ENCODE assay signal across 21 cellular contexts in the genomic region with DNA sequence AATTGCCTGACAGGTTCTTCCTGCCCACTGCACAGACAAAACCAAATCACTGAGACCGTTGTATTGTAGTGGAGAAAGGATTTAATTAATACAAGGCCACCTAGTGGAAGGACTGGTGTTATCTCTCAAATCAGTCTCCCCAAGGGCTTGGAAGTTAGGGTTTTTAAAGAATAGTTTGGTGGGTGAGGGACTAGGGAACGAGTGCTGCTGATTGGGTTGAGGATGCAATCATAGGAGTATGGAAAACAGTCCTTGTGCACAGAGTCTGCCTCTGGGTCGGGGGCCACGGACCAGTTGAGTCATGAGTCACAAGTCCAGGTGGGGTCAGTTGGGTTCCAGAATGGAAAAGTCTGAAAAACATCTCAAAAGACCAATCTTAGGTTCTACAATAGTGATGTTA.
DNase-seq lines count a peak whose midpoint lies in the region; ATAC-seq and TF ChIP-seq lines count a peak whose summit lies in the region.
"Had no signal": no experiment of that assay in that cellular context is flagged by ENCODE, and none has a peak within 500 bp of the region (broad histone marks: within the 10 kb centered on the region; RNA-seq: fewer than 3 reads in every experiment).

No MANE protein-coding gene starts in this region.

- BruUV-seq in OCI-LY7 (replicated peaks; lab: Mats Ljungman, UMichigan) = no TSS peak

- no peaks in the 10 kb centered on the region for H3K4me1 ChIP-seq in OCI-LY7 (ENCODE audit: insufficient read depth, low read length, poor library complexity, severe bottlenecking)
- H3K4me1 ChIP-seq: HAP-1 had no signal

- intact Hi-C loops in OCI-LY7 (cut with micrococcal nuclease; ENCODE audit: unreplicated experiment) = no loop called here

- ATAC-seq in HG02870 (IDR thresholded peaks at IDR 0.05; ENCODE audit: unreplicated experiment) = no peak
- ATAC-seq: CD8-positive, alpha-beta T cell had no signal

- H3K9me2 ChIP-seq in OCI-LY7 (ENCODE audit: insufficient read depth, low read length) = no peaks in the 10 kb centered on the region

- no peak overlapping the region for H2AFZ ChIP-seq in OCI-LY7 (ENCODE audit: low read length)

- no peak overlapping the region for H3K4me3 ChIP-seq in OCI-LY7 (ENCODE audit: low read depth, low read length, poor library complexity, severe bottlenecking)
- H3K4me3 ChIP-seq: BLaER1 treated with 17β-estradiol and CSF1 and Interleukin-3, amounts not matched to agents 10 nM and 100 nM; HAP-1; SK-N-MC had no signal

- CTCF ChIA-PET in OCI-LY7 (lab: Charles Lee; ENCODE audit: unreplicated experiment) = no interaction called here

- peak; percentile 11 for DNase-seq in ELR (ENCODE audit: low read depth)
- no peak for DNase-seq in HFFc6
- peak; percentile 36 for DNase-seq in OCI-LY7 (ENCODE audit: low spot score)
- peak; percentile 47 for DNase-seq in erythroblast (lab: John Stamatoyannopoulos, UW)
- no peak for DNase-seq in activated CD4-positive, alpha-beta T cell treated with anti-CD3 and anti-CD28 coated beads for 48 hours
- DNase-seq in SKM-1 (lab: John Stamatoyannopoulos, UW; ENCODE audit: unreplicated experiment) = no peak
- DNase-seq: CD8-positive, alpha-beta T cell; DMS79; NCI-H1048; NCI-H146; NCI-H2029 treated with DMSO at 0.1 percent for 48 hours; NCI-H2171 treated with DMSO at 0.1 percent for 48 hours; NCI-H446; NCI-H526 treated with DMSO at 0.1 percent for 48 hours; NK-92 treated with Interleukin-12 subunit alpha and Interleukin-12 subunit beta, amount 100 ng/mL, for 24 hours; OCI-M1; Right ventricle myocardium superior had no signal

- no peak overlapping the region for H3K27ac ChIP-seq in OCI-LY7 (ENCODE audit: low read depth, low read length, poor library complexity, severe bottlenecking)
- H3K27ac ChIP-seq: BLaER1 treated with 17β-estradiol and CSF1 and Interleukin-3, amounts not matched to agents 10 nM and 100 nM; SK-N-MC had no signal

- H3K79me2 ChIP-seq in OCI-LY7 (ENCODE audit: insufficient read depth, low read depth, low read length) = no peaks in the 10 kb centered on the region

- H3K9me3 ChIP-seq in OCI-LY7 (ENCODE audit: low read length) = peaks cover 33% of the 10 kb centered on the region

- POLR2A ChIA-PET in OCI-LY7 (lab: Charles Lee) = no interaction called here

- H3K27ac Mint-ChIP-seq in HFFc6 = no peak overlapping the region
- H3K27ac Mint-ChIP-seq: CD8-positive, alpha-beta T cell had no signal

- peak; percentile 30; the same call in 1 of the 2 replicates for TF ChIP-seq CTCF in HFFc6 (IDR thresholded peaks at IDR 0.05)
- TF ChIP-seq CTCF in OCI-LY7 (conservative IDR thresholded peaks at IDR 0.05; ENCODE audit: low read length) = peak; percentile 38

- no peaks in the 10 kb centered on the region for H4K20me1 ChIP-seq in OCI-LY7 (ENCODE audit: insufficient read depth, low read length)
- H4K20me1 ChIP-seq: BLaER1 treated with 17β-estradiol and CSF1 and Interleukin-3, amounts not matched to agents 10 nM and 100 nM had no signal

- H3K36me3 ChIP-seq in OCI-LY7 (ENCODE audit: insufficient read depth, low read length) = no peaks in the 10 kb centered on the region
- H3K36me3 ChIP-seq: HAP-1 had no signal

- H3K4me2 ChIP-seq in OCI-LY7 (ENCODE audit: low read length) = no peak overlapping the region
- H3K4me2 ChIP-seq: BLaER1 treated with 17β-estradiol and CSF1 and Interleukin-3, amounts not matched to agents 10 nM and 100 nM had no signal

- TF ChIP-seq POLR2A in erythroblast (IDR thresholded peaks at IDR 0.05; ENCODE audit: low read length) = no peak

- peaks cover 11% of the 10 kb centered on the region for H3K4me1 Mint-ChIP-seq in HFFc6 (ENCODE audit: low read depth)

- peaks cover 20% of the 10 kb centered on the region for H3K9me3 Mint-ChIP-seq in HFFc6

- peaks cover 16% of the 10 kb centered on the region for H3K27me3 Mint-ChIP-seq in HFFc6 (ENCODE audit: insufficient read depth)

- peaks cover 7% of the 10 kb centered on the region for H3K36me3 Mint-ChIP-seq in HFFc6 (ENCODE audit: low read depth)

- H3K4me3 Mint-ChIP-seq in HFFc6 = no peak overlapping the region
- H3K4me3 Mint-ChIP-seq: CD8-positive, alpha-beta T cell had no signal

Comparison
In these comparisons a context has a peak if more than half of its experiments do, and no peak if none do; other contexts are left out.
1. DNase-seq: peak in ELR (single experiment), OCI-LY7 (single experiment) and erythroblast (2 of 2); none in HFFc6 (single experiment), activated CD4-positive, alpha-beta T cell treated with anti-CD3 and anti-CD28 coated beads for 48 hours (single experiment) and SKM-1 (single experiment).